ENCODE assay signal across 28 cellular contexts in the genomic region with DNA sequence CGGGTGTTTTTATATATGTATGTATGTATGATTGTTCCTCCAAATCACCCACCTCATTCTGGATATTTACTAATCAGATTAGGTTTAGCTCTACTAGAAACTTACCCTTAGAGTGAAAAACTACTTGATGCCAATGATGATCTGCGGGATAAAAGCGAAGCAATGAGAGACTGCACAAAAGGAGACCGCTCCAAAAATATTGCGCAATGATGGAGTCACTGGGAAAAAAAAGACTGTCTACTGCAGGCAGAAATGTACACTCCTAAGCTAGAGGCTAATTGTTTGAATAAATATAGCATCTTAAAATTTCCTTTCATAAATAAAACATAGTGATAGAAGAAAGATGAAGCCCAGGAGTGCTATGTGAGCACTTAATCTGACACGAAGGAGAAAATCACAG. TPM values are rescaled to one million over a fixed set of nuclear protein-coding genes. Genes with fewer than 3 reads are reported as not detected.
A peak's percentile ranks its signal among the peaks of the same experiment; 100 is the strongest.
DNase-seq lines count a peak whose midpoint lies in the region; ATAC-seq and TF ChIP-seq lines count a peak whose summit lies in the region.
"Had no signal": no experiment of that assay in that cellular context is flagged by ENCODE, and none has a peak within 500 bp of the region (broad histone marks: within the 10 kb centered on the region; RNA-seq: fewer than 3 reads in every experiment).

No MANE protein-coding gene starts in this region.

- CTCF ChIA-PET in WTC11 (lab: Charles Lee): no interaction called here

- H3K9ac ChIP-seq in skeletal muscle satellite cell (ENCODE audit: low read depth, low read length): no peak overlapping the region
- H3K9ac ChIP-seq: BLaER1 treated with 17β-estradiol and CSF1 and Interleukin-3, amounts not matched to agents 10 nM and 100 nM had no signal

- no peaks in the 10 kb centered on the region for H3K27me3 ChIP-seq in right atrium auricular region
- H3K27me3 ChIP-seq in skeletal muscle satellite cell (ENCODE audit: control insufficient read depth, insufficient read depth, low read length): no peaks in the 10 kb centered on the region
- H3K27me3 ChIP-seq: BLaER1 treated with 17β-estradiol and CSF1 and Interleukin-3, amounts not matched to agents 10 nM and 100 nM; gastrocnemius medialis; ovary; testis had no signal

- no peaks in the 10 kb centered on the region for H3K27me3 Mint-ChIP-seq in WTC11 (ENCODE audit: low read depth)

- ATAC-seq in Right ventricle myocardium superior (ENCODE audit: poor library complexity): peak; percentile 73
- ATAC-seq in WTC11: no peak
- no peak for ATAC-seq in GM21528 (IDR thresholded peaks at IDR 0.05; ENCODE audit: low FRiP score, unreplicated experiment)
- ATAC-seq: gastrocnemius medialis; GM23338; naive thymus-derived CD8-positive, alpha-beta T cell had no signal

- POLR2A ChIA-PET in WTC11 (lab: Charles Lee): no interaction called here

- H3K4me3 Mint-ChIP-seq in WTC11: no peak overlapping the region
- H3K4me3 Mint-ChIP-seq: activated B cell treated with CpG ODN at 0.5 μM for 24 hours; activated CD4-positive, alpha-beta memory T cell treated with anti-CD3 and anti-CD28 coated beads, Interleukin-2, amount 10 ng/mL, durations not matched to agents 7 days and 5 days; activated naive CD4-positive, alpha-beta T cell treated with anti-CD3 and anti-CD28 coated beads, Interleukin-2, amount 10 ng/mL, durations not matched to agents 7 days and 5 days; GM23338; naive thymus-derived CD8-positive, alpha-beta T cell; T-helper 2 cell treated with Interferon-gamma antibody and Interleukin-4, amounts not matched to agents 5 μg/mL and 100 μg/mL, for 36 hours had no signal

- H3K9me3 Mint-ChIP-seq in WTC11: no peaks in the 10 kb centered on the region
- H3K9me3 Mint-ChIP-seq: activated B cell treated with CpG ODN at 0.5 μM for 24 hours; activated CD4-positive, alpha-beta memory T cell treated with anti-CD3 and anti-CD28 coated beads, Interleukin-2, amount 10 ng/mL, durations not matched to agents 7 days and 5 days; activated naive CD4-positive, alpha-beta T cell treated with anti-CD3 and anti-CD28 coated beads, Interleukin-2, amount 10 ng/mL, durations not matched to agents 7 days and 5 days; GM23338; naive thymus-derived CD8-positive, alpha-beta T cell; T-helper 2 cell treated with Interferon-gamma antibody and Interleukin-4, amounts not matched to agents 5 μg/mL and 100 μg/mL, for 36 hours had no signal

- TF ChIP-seq CTCF in right atrium auricular region (IDR thresholded peaks at IDR 0.05) (no peak), fibroblast of pulmonary artery (IDR thresholded peaks at IDR 0.05; ENCODE audit: low read length, missing control alignments) (no peak), WTC11 (IDR thresholded peaks at IDR 0.05) (no peak)

- H3K4me1 Mint-ChIP-seq in WTC11: no peaks in the 10 kb centered on the region
- H3K4me1 Mint-ChIP-seq: activated B cell treated with CpG ODN at 0.5 μM for 24 hours; activated CD4-positive, alpha-beta memory T cell treated with anti-CD3 and anti-CD28 coated beads, Interleukin-2, amount 10 ng/mL, durations not matched to agents 7 days and 5 days; activated naive CD4-positive, alpha-beta T cell treated with anti-CD3 and anti-CD28 coated beads, Interleukin-2, amount 10 ng/mL, durations not matched to agents 7 days and 5 days had no signal

- no peak overlapping the region for H3K27ac Mint-ChIP-seq in WTC11
- H3K27ac Mint-ChIP-seq: activated B cell treated with CpG ODN at 0.5 μM for 24 hours; activated CD4-positive, alpha-beta memory T cell treated with anti-CD3 and anti-CD28 coated beads, Interleukin-2, amount 10 ng/mL, durations not matched to agents 7 days and 5 days; activated naive CD4-positive, alpha-beta T cell treated with anti-CD3 and anti-CD28 coated beads, Interleukin-2, amount 10 ng/mL, durations not matched to agents 7 days and 5 days; GM23338; T-helper 2 cell treated with Interferon-gamma antibody and Interleukin-4, amounts not matched to agents 5 μg/mL and 100 μg/mL, for 36 hours had no signal

- DNase-seq in Right ventricle myocardium superior (no peak), right atrium auricular region (ENCODE audit: low spot score) (no peak), amniotic epithelial cell (ENCODE audit: low read depth) (peak; percentile 71), fibroblast of pulmonary artery (ENCODE audit: low read depth) (peak; percentile 34), WTC11 (ENCODE audit: low spot score) (no peak)
- no peak for DNase-seq in activated CD4-positive, CD25-positive, alpha-beta regulatory T cell treated with anti-CD3 and anti-CD28 coated beads, Interleukin-2, amount 50 U/mL, for 72 hours
- DNase-seq: activated B cell treated with CpG ODN at 0.5 μM for 24 hours; activated CD4-positive, alpha-beta memory T cell treated with anti-CD3 and anti-CD28 coated beads, Interleukin-2, amount 10 ng/mL, durations not matched to agents 7 days and 5 days; activated naive CD4-positive, alpha-beta T cell treated with anti-CD3 and anti-CD28 coated beads, Interleukin-2, amount 10 ng/mL, durations not matched to agents 7 days and 5 days; gastrocnemius medialis; GDM1; KBM-7; kidney glomerular epithelial cell; mesendoderm; naive thymus-derived CD8-positive, alpha-beta T cell; NCI-H1048; NCI-H2029; PC-9; right cardiac atrium; testis had no signal

- peak overlapping the region; percentile 12 for H3K4me2 ChIP-seq in skeletal muscle satellite cell (ENCODE audit: low read length)
- H3K4me2 ChIP-seq: BLaER1 treated with 17β-estradiol and CSF1 and Interleukin-3, amounts not matched to agents 10 nM and 100 nM; GM23338; PC-9 had no signal

- no peaks in the 10 kb centered on the region for H3K9me3 ChIP-seq in right atrium auricular region
- no peaks in the 10 kb centered on the region for H3K9me3 ChIP-seq in skeletal muscle satellite cell (replicated peaks; ENCODE audit: low read length)
- H3K9me3 ChIP-seq: BLaER1 treated with 17β-estradiol and CSF1 and Interleukin-3, amounts not matched to agents 10 nM and 100 nM; gastrocnemius medialis; ovary; testis had no signal

- H3K36me3 Mint-ChIP-seq in WTC11: peaks cover 7% of the 10 kb centered on the region
- H3K36me3 Mint-ChIP-seq: activated naive CD4-positive, alpha-beta T cell treated with anti-CD3 and anti-CD28 coated beads, Interleukin-2, amount 10 ng/mL, durations not matched to agents 7 days and 5 days; naive thymus-derived CD8-positive, alpha-beta T cell had no signal

- no peak overlapping the region for H3K4me3 ChIP-seq in right atrium auricular region
- no peak overlapping the region for H3K4me3 ChIP-seq in fibroblast of pulmonary artery (replicated peaks; ENCODE audit: low read depth, low read length)
- H3K4me3 ChIP-seq in skeletal muscle satellite cell (ENCODE audit: low read length): no peak overlapping the region
- H3K4me3 ChIP-seq: BLaER1 treated with 17β-estradiol and CSF1 and Interleukin-3, amounts not matched to agents 10 nM and 100 nM; gastrocnemius medialis; GM12878; GM23338; ovary; PC-9; SK-N-MC; testis had no signal

- no peak overlapping the region for H3K27ac ChIP-seq in right atrium auricular region
- H3K27ac ChIP-seq: BLaER1 treated with 17β-estradiol and CSF1 and Interleukin-3, amounts not matched to agents 10 nM and 100 nM; gastrocnemius medialis; ovary; PC-9; SK-N-MC; testis had no signal

- H3K36me3 ChIP-seq in right atrium auricular region (peaks cover 20% of the 10 kb centered on the region), skeletal muscle satellite cell (ENCODE audit: insufficient read depth, low read length) (peaks cover 47% of the 10 kb centered on the region)
- H3K36me3 ChIP-seq: BLaER1 treated with 17β-estradiol and CSF1 and Interleukin-3, amounts not matched to agents 10 nM and 100 nM; gastrocnemius medialis; ovary had no signal

- H3K4me1 ChIP-seq in right atrium auricular region (peaks cover 0 to 13% of the 10 kb centered on the region in 2 donors), skeletal muscle satellite cell (ENCODE audit: control insufficient read depth, insufficient read depth, low read length) (peaks cover 30% of the 10 kb centered on the region)

- intact Hi-C loops in Right ventricle myocardium superior (cut with DNase I): no loop called here

TF ChIP-seq in WTC11, 78 proteins besides CTCF, POLR2A, EP300 and RAD21:
- TF ChIP-seq SMAD4 (CRISPR knock-in tag; IDR thresholded peaks at IDR 0.05): no peak
- no peak for TF ChIP-seq ZNF423 (CRISPR knock-in tag; IDR thresholded peaks at IDR 0.05)
- TF ChIP-seq CBFB (CRISPR knock-in tag; IDR thresholded peaks at IDR 0.05; ENCODE audit: low read depth): no peak
- TF ChIP-seq NFE2L1 (CRISPR knock-in tag; IDR thresholded peaks at IDR 0.05): no peak
- no peak for TF ChIP-seq NFATC4 (CRISPR knock-in tag; IDR thresholded peaks at IDR 0.05)
- no peak for TF ChIP-seq JAZF1 (CRISPR knock-in tag; IDR thresholded peaks at IDR 0.05)
- no peak for TF ChIP-seq ATF2 (CRISPR knock-in tag; IDR thresholded peaks at IDR 0.05; ENCODE audit: borderline replicate concordance, low read depth)
- TF ChIP-seq, protein P1, sequence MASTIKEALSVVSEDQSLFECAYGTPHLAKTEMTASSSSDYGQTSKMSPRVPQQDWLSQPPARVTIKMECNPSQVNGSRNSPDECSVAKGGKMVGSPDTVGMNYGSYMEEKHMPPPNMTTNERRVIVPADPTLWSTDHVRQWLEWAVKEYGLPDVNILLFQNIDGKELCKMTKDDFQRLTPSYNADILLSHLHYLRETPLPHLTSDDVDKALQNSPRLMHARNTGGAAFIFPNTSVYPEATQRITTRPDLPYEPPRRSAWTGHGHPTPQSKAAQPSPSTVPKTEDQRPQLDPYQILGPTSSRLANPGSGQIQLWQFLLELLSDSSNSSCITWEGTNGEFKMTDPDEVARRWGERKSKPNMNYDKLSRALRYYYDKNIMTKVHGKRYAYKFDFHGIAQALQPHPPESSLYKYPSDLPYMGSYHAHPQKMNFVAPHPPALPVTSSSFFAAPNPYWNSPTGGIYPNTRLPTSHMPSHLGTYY (CRISPR knock-in tag; IDR thresholded peaks at IDR 0.05): no peak

RNA-seq across cellular contexts. Expression of gene RAB32, which starts 7.3 kb away (rescaled TPM):
- 5.3 TPM for total RNA-seq in Right ventricle myocardium superior
- total RNA-seq in right atrium auricular region: 10 to 100 TPM in 1 of 2 donors, 1 to 10 TPM in 1; 7.0 to 18.6 TPM
- total RNA-seq in skeletal muscle satellite cell (2012; rRNA removed): 67.5 and 81.1 TPM in 2 replicates
- total RNA-seq in WTC11 (2021): 3.9 to 5.1 TPM (median 4.5 TPM) in 3 replicates
- total RNA-seq: activated B cell treated with CpG ODN at 0.5 μM for 24 hours, GM12878 had no signal

RNA-seq across cellular contexts. Expression of gene ADGB, which starts 47.9 kb away (rescaled TPM):
- total RNA-seq in Right ventricle myocardium superior (not detected), right atrium auricular region (not detected), WTC11 (2021) (not detected in 3 replicates)
- total RNA-seq in skeletal muscle satellite cell (2012; rRNA removed): not detected in 2 replicates
- total RNA-seq: activated B cell treated with CpG ODN at 0.5 μM for 24 hours; activated CD4-positive, alpha-beta memory T cell treated with anti-CD3 and anti-CD28 coated beads, Interleukin-2, amount 10 ng/mL, durations not matched to agents 7 days and 5 days; gastrocnemius medialis; GM12878; GM23338; naive thymus-derived CD8-positive, alpha-beta T cell; PC-9; right cardiac atrium had no signal

Comparison
In these comparisons a context has a peak if more than half of its experiments do, and no peak if none do; other contexts are left out.
1. DNase-seq: peak in amniotic epithelial cell (single experiment) and fibroblast of pulmonary artery (single experiment); none in Right ventricle myocardium superior (single experiment), right atrium auricular region (single experiment), WTC11 (single experiment) and activated CD4-positive, CD25-positive, alpha-beta regulatory T cell treated with anti-CD3 and anti-CD28 coated beads, Interleukin-2, amount 50 U/mL, for 72 hours (single experiment).